Comparison of ENCODE assay signal across 20 cellular contexts in genomic region chr1:168972225-168972624, GRCh38.
"Had no signal": no experiment of that assay in that cellular context is flagged by ENCODE, and none has a peak within 500 bp of the region (broad histone marks: within the 10 kb centered on the region; RNA-seq: fewer than 3 reads in every experiment).

No MANE protein-coding gene starts in this region.

- H3K27ac ChIP-seq: coronary artery, neutrophil, prostate gland, right atrium auricular region, spleen, thoracic aorta had no signal

- DNase-seq: activated CD4-positive, alpha-beta memory T cell treated with anti-CD3 and anti-CD28 coated beads for 36 hours; activated CD4-positive, alpha-beta T cell treated with anti-CD3 and anti-CD28 coated beads for 4 hours; activated CD4-positive, CD25-positive, alpha-beta regulatory T cell; activated naive CD4-positive, alpha-beta T cell treated with Interleukin-2 at 50 U/mL for 16 hours; activated naive CD8-positive, alpha-beta T cell treated with anti-CD3 and anti-CD28 coated beads for 36 hours; activated T-cell treated with anti-CD3 and anti-CD28 coated beads, Interleukin-2, amount 50 U/mL, for 48 hours; amniotic stem cell; cerebellar nuclear complex; heart left ventricle; natural killer cell; spleen; stimulated activated CD4-positive, alpha-beta T cell treated with anti-CD3 and anti-CD28 coated beads, Interleukin-4, amount 100 ng/mL, for 1 hour; stimulated activated naive CD4-positive, alpha-beta T cell had no signal

- H3K36me3 ChIP-seq: heart left ventricle, neutrophil, ovary, prostate gland, right atrium auricular region, spleen, thoracic aorta had no signal

- H3K27me3 ChIP-seq: heart left ventricle, neutrophil, ovary, right atrium auricular region, spleen had no signal

- ATAC-seq: heart left ventricle, natural killer cell had no signal

- H3K9me3 ChIP-seq: heart left ventricle, neutrophil, ovary, prostate gland, right atrium auricular region, spleen, thoracic aorta had no signal

- H3K4me1 ChIP-seq: prostate gland, right atrium auricular region, spleen had no signal

- H3K4me3 ChIP-seq: coronary artery, heart left ventricle, lung, ovary, prostate gland, right atrium auricular region, spleen, thoracic aorta had no signal
